ENCODE assay signal across 8 cellular contexts in genomic region chr11:12673924-12674570, GRCh38. TPM values are rescaled to one million over a fixed set of nuclear protein-coding genes. Genes with fewer than 3 reads are reported as not detected.
DNase-seq lines count a peak whose midpoint lies in the region; ATAC-seq and TF ChIP-seq lines count a peak whose summit lies in the region.

TEAD1 (plus strand) TSS chr11:12674421.

- peak; percentile 61 for ATAC-seq in HG02840 (IDR thresholded peaks at IDR 0.05; ENCODE audit: low FRiP score, unreplicated experiment)

- peak; percentile 67 to 77 for TF ChIP-seq POLR2A in sigmoid colon (IDR thresholded peaks at IDR 0.05)

- peak; percentile 85 to 92 for DNase-seq in NCI-H1930 (lab: John Stamatoyannopoulos, UW)
- DNase-seq in MCF 10A (ENCODE audit: unreplicated experiment) = peak; percentile 91
- peak; percentile 98 for DNase-seq in sigmoid colon
- no peak for DNase-seq in OCI-M2 (lab: John Stamatoyannopoulos, UW; ENCODE audit: unreplicated experiment)

- H3K4me3 ChIP-seq in GM12875 (ENCODE audit: low read depth, low read length) (peak within 1 kb of the TSS; percentile 56), iPS-15b (ENCODE audit: low read depth, low read length) (peak within 1 kb of the TSS; percentile 82), sigmoid colon (peak within 1 kb of the TSS; percentile 62 to 92 (median 87))

- no peaks in the 10 kb centered on the region for H3K9me3 Mint-ChIP-seq in MCF 10A (ENCODE audit: unreplicated experiment)

- WGBS in sigmoid colon, 2 donors = 1% methylated on average over 95 of the region's 95 CpGs

- no TSS peak for BruUV-seq in MCF 10A (replicated peaks; lab: Mats Ljungman, UMichigan)

- CTCF ChIA-PET in MCF 10A (lab: Yijun Ruan, JAX) = interaction anchor here (0.9 to 1.3 kb wide), 2 partner anchors 18 to 343 kb away, joined by 4 to 5 read pairs; no protein-coding TSS in a partner anchor

- H3K36me3 Mint-ChIP-seq in MCF 10A (ENCODE audit: insufficient read depth, unreplicated experiment) = peaks cover 15% of the 10 kb centered on the region

- peak within 1 kb of the TSS; percentile 61 for H3K9ac ChIP-seq in iPS-15b (ENCODE audit: low read depth, low read length)

- peak in 1 of 4 donors; percentile 61 for TF ChIP-seq EP300 in sigmoid colon (IDR thresholded peaks at IDR 0.05)

- H3K36me3 ChIP-seq in iPS-15b (ENCODE audit: control insufficient read depth, insufficient read depth, low read length) = no peaks in the 10 kb centered on the region
- H3K36me3 ChIP-seq in sigmoid colon = no peaks in the 10 kb centered on the region

- intact Hi-C loops in MCF 10A (cut with micrococcal nuclease) (loop anchor here (1.0 to 5.0 kb wide), 4 partner anchors 132 to 343 kb away; no protein-coding TSS in a partner anchor), sigmoid colon (cut with DNase I) (loop anchor here (1.0 to 5.0 kb wide), 6 partner anchors 132 to 385 kb away; partner anchors contain the start of gene PARVA)

- H3K9me3 ChIP-seq in iPS-15b (ENCODE audit: control insufficient read depth, insufficient read depth, low read length) (no peaks in the 10 kb centered on the region), sigmoid colon (no peaks in the 10 kb centered on the region)

- H3K27ac Mint-ChIP-seq in MCF 10A (ENCODE audit: low read depth, unreplicated experiment) = peak within 1 kb of the TSS; percentile 92

- no peaks in the 10 kb centered on the region for H3K27me3 Mint-ChIP-seq in MCF 10A (ENCODE audit: insufficient read depth, unreplicated experiment)

- H3K4me1 ChIP-seq in iPS-15b (ENCODE audit: control insufficient read depth, insufficient read depth, low read length) (peaks cover 16% of the 10 kb centered on the region), sigmoid colon (peaks cover 0 to 39% (median 15%) of the 10 kb centered on the region in 4 donors)

- peaks cover 25% of the 10 kb centered on the region for H3K4me1 Mint-ChIP-seq in MCF 10A (ENCODE audit: insufficient read depth, unreplicated experiment)

- H3K27me3 ChIP-seq in iPS-15b (ENCODE audit: control insufficient read depth, insufficient read depth, low read length) = peaks cover 36% of the 10 kb centered on the region
- H3K27me3 ChIP-seq in sigmoid colon = no peaks in the 10 kb centered on the region

- H3K27ac ChIP-seq in VCaP (peak within 1 kb of the TSS; percentile 77), sigmoid colon (peak within 1 kb of the TSS; percentile 98 to 99 (median 99))

- POLR2A ChIA-PET in MCF 10A (lab: Yijun Ruan, JAX) = interaction anchor here (0.5 to 1.7 kb wide), 18 partner anchors 12 to 343 kb away, joined by 3 to 10 read pairs (median 4); partner anchors contain the start of gene PARVA

- H3K4me3 Mint-ChIP-seq in MCF 10A (ENCODE audit: unreplicated experiment) = peak within 1 kb of the TSS; percentile 90

- TF ChIP-seq CTCF in GM12875 (IDR thresholded peaks at IDR 0.05; ENCODE audit: borderline replicate concordance, insufficient read depth, low read depth, low read length) (no peak), VCaP (conservative IDR thresholded peaks at IDR 0.05) (no peak), MCF 10A (IDR thresholded peaks at IDR 0.05; ENCODE audit: unreplicated experiment) (no peak), sigmoid colon (IDR thresholded peaks at IDR 0.05) (no peak)

RNA-seq across cellular contexts. Expression of gene TEAD1, which starts in this region (rescaled TPM):
- 91.0 and 123 TPM in 2 replicates for total RNA-seq in MCF 10A (2022)
- 100 to 1,000 TPM; 155 to 200 (median 186) TPM for total RNA-seq in sigmoid colon
- 10 to 100 TPM in 1 of 3 donors, 1 to 10 TPM in 2; 3.2 to 14.0 (median 4.2) TPM for polyA plus RNA-seq in sigmoid colon
